ENCODE assay signal across 8 cellular contexts in genomic region chr1:61254629-61255323, GRCh38.
DNase-seq lines count a peak whose midpoint lies in the region; ATAC-seq and TF ChIP-seq lines count a peak whose summit lies in the region.

No MANE protein-coding gene starts in this region.

- H2BK5ac ChIP-seq in IMR-90 (ENCODE audit: low read depth, low read length, poor library complexity, severe bottlenecking), result no peak overlapping the region

- peak; percentile 57 for ATAC-seq in IMR-90 (ENCODE audit: low read depth)
- no peak for ATAC-seq in GM21786 (IDR thresholded peaks at IDR 0.05; ENCODE audit: unreplicated experiment)

- POLR2A ChIA-PET in IMR-90 (lab: Charles Lee; ENCODE audit: unreplicated experiment), result interaction anchor here (0.6 kb wide), 1 partner anchor 9 kb away, joined by 3 read pairs; no protein-coding TSS in a partner anchor

- in situ Hi-C loops in IMR-90 (cut with MboI; ENCODE audit: low sequenced_read_pairs), result no loop called here

- no peak overlapping the region for H4K91ac ChIP-seq in IMR-90 (ENCODE audit: insufficient read depth, low read depth, low read length)

- intact Hi-C loops in IMR-90 (cut with micrococcal nuclease) (loop anchor here (5.0 kb wide), 1 partner anchor 197 kb away; no protein-coding TSS in a partner anchor), left ventricle myocardium inferior (cut with micrococcal nuclease) (no loop called here), spleen (cut with DNase I; ENCODE audit: low total_unique reads) (no loop called here)

- no peak overlapping the region for H3K14ac ChIP-seq in IMR-90 (replicated peaks; ENCODE audit: low read depth, low read length)

- TF ChIP-seq POLR2A in IMR-90 (IDR thresholded peaks at IDR 0.05; ENCODE audit: low read depth, low read length), result no peak
- TF ChIP-seq POLR2A in spleen (IDR thresholded peaks at IDR 0.05), result no peak

- peak overlapping the region; percentile 90 for H3K4me2 ChIP-seq in IMR-90 (ENCODE audit: low read depth, low read length)

- H2AFZ ChIP-seq in IMR-90 (replicated peaks; ENCODE audit: low read length, poor library complexity), result no peak overlapping the region

- H3K4me3 ChIP-seq in IMR-90 (ENCODE audit: insufficient read depth, low read depth, low read length), result peak overlapping the region; percentile 24; the same call in 1 of the 2 replicates
- H3K4me3 ChIP-seq in left ventricle myocardium inferior, result peak overlapping the region; percentile 59
- H3K4me3 ChIP-seq in spleen, result peak overlapping the region in 6 of 8 donors; percentile 0 to 51 (median 13)

- H3K56ac ChIP-seq in IMR-90 (ENCODE audit: extremely low read depth, insufficient read depth, low read length), result no peak overlapping the region

- H4K5ac ChIP-seq in IMR-90 (ENCODE audit: low read depth, low read length), result no peak overlapping the region

- DNase-seq in IMR-90 (peak; percentile 18), amniotic stem cell (lab: John Stamatoyannopoulos, UW) (peak; percentile 2), left ventricle myocardium inferior (no peak), spleen (no peak), Ammon's horn (ENCODE audit: low spot score) (no peak), HT-29 (ENCODE audit: low spot score) (no peak), NCI-H510A (lab: John Stamatoyannopoulos, UW) (no peak)

- H3K9me3 ChIP-seq in IMR-90 (ENCODE audit: control insufficient read depth, insufficient read depth, low read length), result no peaks in the 10 kb centered on the region
- H3K9me3 ChIP-seq in left ventricle myocardium inferior (replicated peaks), result no peaks in the 10 kb centered on the region
- H3K9me3 ChIP-seq in spleen, result no peaks in the 10 kb centered on the region

- TF ChIP-seq RAD21 in IMR-90 (IDR thresholded peaks at IDR 0.05; ENCODE audit: low read length), result no peak

- no peaks in the 10 kb centered on the region for H3K9me1 ChIP-seq in IMR-90 (ENCODE audit: insufficient read depth, low read length)

- H3K9ac ChIP-seq in IMR-90 (ENCODE audit: low read depth, low read length), result no peak overlapping the region; the same call in 1 of the 2 replicates

- H4K20me1 ChIP-seq in IMR-90 (ENCODE audit: insufficient read depth, low read length), result no peaks in the 10 kb centered on the region

- TF ChIP-seq CTCF in IMR-90 (conservative IDR thresholded peaks at IDR 0.05; ENCODE audit: low read depth, low read length) (no peak), left ventricle myocardium inferior (IDR thresholded peaks at IDR 0.05; ENCODE audit: borderline replicate concordance) (no peak), spleen (IDR thresholded peaks at IDR 0.05 in 8 of 11, conservative IDR thresholded peaks at IDR 0.05 in 3 of 11) (no peak)

- H3K4ac ChIP-seq in IMR-90 (ENCODE audit: low read depth, low read length), result no peak overlapping the region

- no peak overlapping the region for H2AK9ac ChIP-seq in IMR-90 (replicated peaks; ENCODE audit: low read depth, low read length, poor library complexity)

- H4K8ac ChIP-seq in IMR-90 (ENCODE audit: low read depth in 2 of 2, low read length in 2 of 2), result no peak overlapping the region

- no peak overlapping the region for H2BK20ac ChIP-seq in IMR-90 (ENCODE audit: low read depth, low read length)

- no peak overlapping the region for H2BK15ac ChIP-seq in IMR-90 (ENCODE audit: low read depth, low read length)

- H3K18ac ChIP-seq in IMR-90 (ENCODE audit: low read depth, low read length), result no peak overlapping the region; the same call in 1 of the 2 replicates

- BruUV-seq in IMR-90 (replicated peaks; lab: Mats Ljungman, UMichigan), result no TSS peak

- no peak overlapping the region for H2BK120ac ChIP-seq in IMR-90 (ENCODE audit: low read depth, low read length)

- H3K79me1 ChIP-seq in IMR-90 (ENCODE audit: low read depth in 1 of 2, low read length in 2 of 2), result no peaks in the 10 kb centered on the region

- H3K4me1 ChIP-seq in IMR-90 (ENCODE audit: control insufficient read depth, insufficient read depth, low read length), result peaks cover 2% of the 10 kb centered on the region; the same call in 1 of the 2 replicates
- peaks cover 93% of the 10 kb centered on the region for H3K4me1 ChIP-seq in left ventricle myocardium inferior
- peaks cover 11 to 35% (median 27%) of the 10 kb centered on the region in 6 donors for H3K4me1 ChIP-seq in spleen

- no peaks in the 10 kb centered on the region for H3K36me3 ChIP-seq in IMR-90 (ENCODE audit: control insufficient read depth, insufficient read depth, low read length)
- H3K36me3 ChIP-seq in left ventricle myocardium inferior, result no peaks in the 10 kb centered on the region
- H3K36me3 ChIP-seq in spleen, result no peaks in the 10 kb centered on the region

- dilution Hi-C loops in IMR-90 (cut with HindIII; ENCODE audit: low sequenced_read_pairs, unreplicated experiment), result no loop called here

- H3K27me3 ChIP-seq in IMR-90 (ENCODE audit: control insufficient read depth, insufficient read depth, low read length), result no peaks in the 10 kb centered on the region
- no peaks in the 10 kb centered on the region for H3K27me3 ChIP-seq in left ventricle myocardium inferior (ENCODE audit: low read depth)
- H3K27me3 ChIP-seq in spleen (replicated peaks in 1 of 7), result no peaks in the 10 kb centered on the region

- CTCF ChIA-PET in IMR-90 (lab: Yijun Ruan, JAX), result interaction anchor here (0.7 kb wide), 1 partner anchor 620 kb away, joined by 3 read pairs; no protein-coding TSS in a partner anchor

- no peak overlapping the region for H3K23ac ChIP-seq in IMR-90 (ENCODE audit: low read depth, low read length)

- H3K27ac ChIP-seq in IMR-90 (ENCODE audit: insufficient read depth, low read length) (no peak overlapping the region; the same call in 1 of the 2 replicates), left ventricle myocardium inferior (replicated peaks) (peak overlapping the region; percentile 88), spleen (peak overlapping the region; percentile 44 to 80 (median 74))

- no CpG with 5 or more reads among the region's 6 CpGs for WGBS in IMR-90 (ENCODE audit: extremely low coverage in 2 of 2, insufficient read length in 1 of 2), 2 experiments
- WGBS in spleen, 5 donors, result 2 to 13% (median 6%) methylated on average over 6 of the region's 6 CpGs

- no peak overlapping the region for H2AK5ac ChIP-seq in IMR-90 (ENCODE audit: low read depth, low read length)

TF ChIP-seq in IMR-90, 13 proteins besides CTCF, POLR2A, EP300 and RAD21:
- TF ChIP-seq MAFK (IDR thresholded peaks at IDR 0.05; ENCODE audit: low read depth, low read length) (peak; percentile 92), FOS (IDR thresholded peaks at IDR 0.05; ENCODE audit: low read depth, low read length) (no peak), ELK1 (IDR thresholded peaks at IDR 0.05; ENCODE audit: borderline replicate concordance, low read depth, low read length) (no peak)
TF ChIP-seq in IMR-90: peak in this region for 1.

Comparison
In these comparisons a context has a peak if more than half of its experiments do, and no peak if none do; other contexts are left out.
1. DNase-seq: peak in IMR-90 (single experiment) and amniotic stem cell (single experiment); none in left ventricle myocardium inferior (single experiment), spleen (single experiment), Ammon's horn (single experiment), HT-29 (single experiment) and NCI-H510A (single experiment).
2. Peak in every context shown above with its lines, with median percentiles within 50 percentile points of each other: H3K4me3 ChIP-seq.